ENCODE assay signal across 7 cellular contexts in genomic region chr17:46212634-46213435, GRCh38. TPM values are rescaled to one million over a fixed set of nuclear protein-coding genes. Genes with fewer than 3 reads are reported as not detected.
DNase-seq lines count a peak whose midpoint lies in the region; TF ChIP-seq lines count a peak whose summit lies in the region.

No MANE protein-coding gene starts in this region.

- peaks cover 0 to 8% (median 0%) of the 10 kb centered on the region in 5 experiments for H3K9me3 Mint-ChIP-seq in brain

- no peaks in the 10 kb centered on the region for H3K27me3 Mint-ChIP-seq in brain

- peak; percentile 49 for TF ChIP-seq CTCF in GM10248 (IDR thresholded peaks at IDR 0.05; ENCODE audit: control extremely low read depth, extremely low read depth, low read depth, missing control alignments)
- TF ChIP-seq CTCF in brain (conservative IDR thresholded peaks at IDR 0.05), result peak; percentile 80 to 81

- DNase-seq in GM10248 (ENCODE audit: extremely low spot score) (peak; percentile 73), NCI-H1092 treated with DMSO at 0.1 percent for 48 hours (lab: John Stamatoyannopoulos, UW) (peak; percentile 52), SW480 (ENCODE audit: low spot score) (peak; percentile 81), iPS-NIHi11 (ENCODE audit: low spot score) (peak; percentile 83), NCI-H128 (lab: John Stamatoyannopoulos, UW; ENCODE audit: unreplicated experiment) (no peak)
- peak; percentile 64 for DNase-seq in stimulated activated CD4-positive, alpha-beta T cell treated with anti-CD3 and anti-CD28 coated beads, Interleukin-15, amount 100 ng/mL, for 24 hours

- H3K27ac Mint-ChIP-seq in brain, result peak overlapping the region in 4 of 5 experiments; percentile 7 to 43 (median 28)

- CTCF ChIA-PET in GM10248 (lab: Yijun Ruan, JAX), result interaction anchor here (0.8 to 4.0 kb wide), 21 partner anchors 9 to 263 kb away, joined by 3 to 47 read pairs (median 4); partner anchors contain the start of gene KANSL1

- POLR2A ChIA-PET in GM10248 (lab: Yijun Ruan, JAX), result no interaction called here

- peaks cover 72% of the 10 kb centered on the region for H3K36me3 Mint-ChIP-seq in brain

- H3K4me1 Mint-ChIP-seq in brain, result peaks cover 26% of the 10 kb centered on the region

- peak overlapping the region in 2 of 5 experiments; percentile 0 to 20 for H3K4me3 Mint-ChIP-seq in brain

RNA-seq across cellular contexts. Expression of gene KANSL1, which starts 19.6 kb away (rescaled TPM):
- 25.7 TPM for polyA plus RNA-seq in brain (ENCODE audit: insufficient read depth, low read depth, low replicate concordance)
